Comparison of ENCODE assay signal across 8 cellular contexts in genomic region chr7:39565538-39565937, GRCh38. TPM values are rescaled to one million over a fixed set of nuclear protein-coding genes. Genes with fewer than 3 reads are reported as not detected.
DNase-seq lines count a peak whose midpoint lies in the region; ATAC-seq, FAIRE-seq and TF ChIP-seq lines count a peak whose summit lies in the region.

No MANE protein-coding gene starts in this region.

- no peak for TF ChIP-seq EP300 in A549 (IDR thresholded peaks at IDR 0.05)

- no peaks in the 10 kb centered on the region for H3K27me3 Mint-ChIP-seq in MCF 10A (ENCODE audit: insufficient read depth, unreplicated experiment)

- peaks cover 13% of the 10 kb centered on the region for H3K36me3 ChIP-seq in mesodermal cell (ENCODE audit: control insufficient read depth, insufficient read depth, low read length)

- H3K27ac Mint-ChIP-seq in MCF 10A (ENCODE audit: low read depth, unreplicated experiment), result peak overlapping the region; percentile 84

- H3K4me1 ChIP-seq in A549, result peaks cover 10% of the 10 kb centered on the region; the same call in 2 of the 3 replicates
- peaks cover 9% of the 10 kb centered on the region for H3K4me1 ChIP-seq in mesodermal cell (ENCODE audit: control insufficient read depth, insufficient read depth, low read length, poor library complexity, severe bottlenecking)

- FAIRE-seq in A549 (lab: Jason Lieb, UNC), result no peak

- no TSS peak for BruUV-seq in MCF 10A (replicated peaks; lab: Mats Ljungman, UMichigan)

- no peaks in the 10 kb centered on the region for H3K36me3 Mint-ChIP-seq in MCF 10A (ENCODE audit: insufficient read depth, unreplicated experiment)

- peaks cover 4% of the 10 kb centered on the region for H3K4me1 Mint-ChIP-seq in MCF 10A (ENCODE audit: insufficient read depth, unreplicated experiment)

- intact Hi-C loops in MCF 10A (cut with micrococcal nuclease), result no loop called here

- POLR2A ChIA-PET in A549 (lab: Yijun Ruan, JAX), result no interaction called here
- POLR2A ChIA-PET in MCF 10A (lab: Yijun Ruan, JAX), result no interaction called here

- TF ChIP-seq CTCF in A549 (IDR thresholded peaks at IDR 0.05) (no peak), MCF 10A (IDR thresholded peaks at IDR 0.05; ENCODE audit: unreplicated experiment) (no peak)

- H3K9me3 ChIP-seq in A549 (no peaks in the 10 kb centered on the region), mesodermal cell (ENCODE audit: control insufficient read depth, low read length) (no peaks in the 10 kb centered on the region)

- peak overlapping the region; percentile 81 to 90 for H3K27ac ChIP-seq in A549
- H3K27ac ChIP-seq in mesodermal cell (ENCODE audit: low read depth, low read length, severe bottlenecking), result peak overlapping the region; percentile 88

- no peaks in the 10 kb centered on the region for H3K9me3 Mint-ChIP-seq in MCF 10A (ENCODE audit: unreplicated experiment)

- H3K4me3 ChIP-seq in A549 (peak overlapping the region; percentile 74), mesodermal cell (ENCODE audit: extremely low read depth, insufficient read depth, low read length, poor library complexity, severe bottlenecking) (peak overlapping the region; percentile 81)

- 44% methylated on average over 4 of the region's 4 CpGs for WGBS in A549 (ENCODE audit: missing lambda C conversion rate)
- WGBS in mesodermal cell (ENCODE audit: insufficient coverage in 2 of 2), 2 experiments, result no CpG with 5 or more reads among the region's 4 CpGs

- TF ChIP-seq POLR2A in A549 (IDR thresholded peaks at IDR 0.05; ENCODE audit: low read length), result no peak

- no peak for DNase-seq in A549 (ENCODE audit: low read depth in 1 of 2, low spot score in 1 of 2)
- peak; percentile 75 for DNase-seq in HT-29 (ENCODE audit: low spot score)
- peak; percentile 5 for DNase-seq in MCF 10A (ENCODE audit: unreplicated experiment)
- DNase-seq in HUDEP-2 (lab: John Stamatoyannopoulos, UW; ENCODE audit: unreplicated experiment in 76 of 76), result no peak

- TF ChIP-seq RAD21 in A549 (conservative IDR thresholded peaks at IDR 0.05 in 1 of 2, IDR thresholded peaks at IDR 0.05 in 1 of 2), result no peak

- CTCF ChIA-PET in A549 (lab: Yijun Ruan, JAX) (no interaction called here), MCF 10A (lab: Yijun Ruan, JAX) (no interaction called here)

- peak overlapping the region; percentile 82 for H3K4me3 Mint-ChIP-seq in MCF 10A (ENCODE audit: unreplicated experiment)

- peak overlapping the region; percentile 94 for H3K4me2 ChIP-seq in A549

- ATAC-seq in A549 (peak in 1 of 2 experiments; percentile 10; a peak in 1 of 6 replicates), HG03520 (IDR thresholded peaks at IDR 0.05; ENCODE audit: unreplicated experiment) (no peak), HG03039 (IDR thresholded peaks at IDR 0.05; ENCODE audit: unreplicated experiment) (no peak), GM21825 (IDR thresholded peaks at IDR 0.05; ENCODE audit: unreplicated experiment) (no peak)

TF ChIP-seq in A549, 52 proteins besides CTCF, POLR2A, EP300 and RAD21:
- TF ChIP-seq BHLHE40 (IDR thresholded peaks at IDR 0.05; ENCODE audit: low read depth, low read length) (no peak), FOSL2 (IDR thresholded peaks at IDR 0.05) (no peak), FOSL2 (CRISPR knock-in tag; IDR thresholded peaks at IDR 0.05) (0 out of 2 replicates have a peak, but pooled peaks have one; percentile 24)

RNA-seq across cellular contexts. Expression of gene YAE1, which starts 0.7 kb away (rescaled TPM):
- polyA plus RNA-seq in A549 (2011; rRNA removed), result 41.7 and 59.1 TPM in 2 replicates
- polyA plus RNA-seq in A549 (2012; cell fraction: cytosol; rRNA removed), result 14.7 and 17.7 TPM in 2 replicates
- 4.8 and 6.4 TPM in 2 replicates for polyA plus RNA-seq in A549 (2012; cell fraction: nucleus; rRNA removed)
- 61.2 to 66.6 TPM (median 65.2 TPM) in 3 replicates for polyA plus RNA-seq in A549 (2017; fragmentation: RNase III; extraction: RNeasy Plus Mini Kit Qiagen cat#74134 plus additional on column Dnase treatment)
- polyA minus RNA-seq in A549 (2011; rRNA and poly(A)+ RNA removed), result 23.1 and 31.9 TPM in 2 replicates
- 17.5 and 19.3 TPM in 2 replicates for total RNA-seq in HT-29 (2014; rRNA removed; shearing (Covaris generic))
- total RNA-seq in MCF 10A (2022), result 34.7 and 37.6 TPM in 2 replicates
- 24.2 TPM for polyA plus RNA-seq in mesodermal cell (2013, experiment 1 of 2)
- 28.4 TPM for polyA plus RNA-seq in mesodermal cell (2013, experiment 2 of 2)

RNA-seq across cellular contexts. Expression of gene RALA, which starts 57.8 kb away (rescaled TPM):
- 19.0 and 30.1 TPM in 2 replicates for polyA plus RNA-seq in A549 (2011; rRNA removed)
- 8.1 and 9.1 TPM in 2 replicates for polyA plus RNA-seq in A549 (2012; cell fraction: cytosol; rRNA removed)
- polyA plus RNA-seq in A549 (2012; cell fraction: nucleus; rRNA removed), result 3.8 and 4.4 TPM in 2 replicates
- polyA plus RNA-seq in A549 (2017; fragmentation: RNase III; extraction: RNeasy Plus Mini Kit Qiagen cat#74134 plus additional on column Dnase treatment), result 40.0 to 43.7 TPM (median 42.4 TPM) in 3 replicates
- polyA minus RNA-seq in A549 (2011; rRNA and poly(A)+ RNA removed), result 18.5 and 18.8 TPM in 2 replicates
- total RNA-seq in HT-29 (2014; rRNA removed; shearing (Covaris generic)), result 5.7 and 7.6 TPM in 2 replicates
- total RNA-seq in MCF 10A (2022), result 34.1 and 42.7 TPM in 2 replicates
- polyA plus RNA-seq in mesodermal cell (2013, experiment 1 of 2), result 65.1 TPM
- polyA plus RNA-seq in mesodermal cell (2013, experiment 2 of 2), result 69.9 TPM

Comparison
In these comparisons a context has a peak if more than half of its experiments do, and no peak if none do; other contexts are left out.
1. DNase-seq: peak in HT-29 (single experiment) and MCF 10A (single experiment); none in A549 (0 of 2) and HUDEP-2 (0 of 76).